In the genomic region with DNA sequence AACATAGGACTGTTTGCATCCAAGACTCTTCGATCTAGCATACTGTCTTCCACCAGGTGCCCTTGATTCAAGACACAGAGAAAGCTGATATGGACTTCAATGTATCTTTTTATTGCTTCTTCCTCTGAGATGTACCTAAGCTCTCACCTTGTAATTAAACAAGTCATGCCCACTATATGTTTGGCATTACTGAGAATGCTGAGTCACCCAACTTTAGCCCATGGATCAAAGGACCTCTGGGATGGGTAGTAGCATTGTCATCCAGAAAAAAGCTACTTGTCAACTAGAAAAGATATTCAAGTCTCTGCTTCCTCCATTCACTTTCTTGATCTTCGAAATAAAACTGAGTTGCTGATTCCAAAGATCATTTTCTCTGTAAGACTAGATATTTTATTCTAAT, we compare ENCODE assay signal across 35 cellular contexts. TPM values are rescaled to one million over a fixed set of nuclear protein-coding genes. Genes with fewer than 3 reads are reported as not detected.
"Had no signal": no experiment of that assay in that cellular context is flagged by ENCODE, and none has a peak within 500 bp of the region (broad histone marks: within the 10 kb centered on the region; RNA-seq: fewer than 3 reads in every experiment).

No MANE protein-coding gene starts in this region.

- H3K9me3 ChIP-seq: adrenal gland, ascending aorta had no signal

- H3K27me3 ChIP-seq: adrenal gland, ascending aorta, cardiac muscle cell had no signal

- DNase-seq: activated B cell treated with CpG ODN at 0.5 μM for 24 hours; activated CD4-positive, alpha-beta memory T cell treated with anti-CD3 and anti-CD28 coated beads for 36 hours; activated CD4-positive, alpha-beta T cell treated with anti-CD3 and anti-CD28 coated beads for 4 hours; activated CD4-positive, alpha-beta T cell treated with anti-CD3 and anti-CD28 coated beads, Interleukin-2, amount 10 ng/mL, durations not matched to agents 24 days and 14 days; activated CD4-positive, alpha-beta T cell treated with anti-CD3 and anti-CD28 coated beads, Interleukin-2, amount 50 U/mL, for 1 hour; activated CD4-positive, alpha-beta T cell treated with anti-CD3 and anti-CD28 coated beads, Interleukin-2, amount 50 U/mL, for 4 hours; activated CD4-positive, CD25-positive, alpha-beta regulatory T cell treated with anti-CD3 and anti-CD28 coated beads, Interleukin-2, amount 50 U/mL, for 72 hours; activated CD8-positive, alpha-beta memory T cell treated with anti-CD3 and anti-CD28 coated beads, Interleukin-2, amount 50 U/mL, for 4 hours; activated CD8-positive, alpha-beta T cell treated with anti-CD3 and anti-CD28 coated beads for 36 hours; activated effector memory CD4-positive, alpha-beta T cell treated with anti-CD3 and anti-CD28 coated beads, Interleukin-2, amount 50 U/mL, for 16 hours; activated gamma-delta T cell treated with Interleukin-2 at 50 U/mL for 16 hours; activated naive CD4-positive, alpha-beta T cell; activated naive CD4-positive, alpha-beta T cell treated with anti-CD3 and anti-CD28 coated beads for 36 hours; activated naive CD4-positive, alpha-beta T cell treated with anti-CD3 and anti-CD28 coated beads, Interleukin-2, amount 50 U/mL, for 16 hours; activated naive CD8-positive, alpha-beta T cell treated with anti-CD3 and anti-CD28 coated beads for 36 hours; activated T-cell treated with anti-CD3 and anti-CD28 coated beads for 4 hours; activated T-cell treated with anti-CD3 and anti-CD28 coated beads, Interleukin-2, amount 50 U/mL, for 1 hour; activated T-cell treated with anti-CD3 and anti-CD28 coated beads, Interleukin-2, amount 50 U/mL, for 4 hours; activated T-cell treated with anti-CD3 and anti-CD28 coated beads, Interleukin-2, amount 50 U/mL, for 72 hours; adrenal gland; amygdala; anterior cingulate cortex; caudate nucleus; cerebellar nuclear complex; T-helper 2 cell; T-helper 9 cell had no signal

- H3K36me3 ChIP-seq: adrenal gland, ascending aorta, cardiac muscle cell had no signal

- H3K27ac ChIP-seq: adrenal gland, ascending aorta, cardiac muscle cell, VCaP had no signal

- ATAC-seq: activated CD8-positive, alpha-beta T cell treated with anti-CD3 and anti-CD28 coated beads for 36 hours; activated naive CD4-positive, alpha-beta T cell treated with anti-CD3 and anti-CD28 coated beads, Interleukin-2, amount 50 U/mL, for 72 hours; activated T-cell treated with anti-CD3 and anti-CD28 coated beads, Interleukin-2, amount 50 U/mL, for 4 hours; activated T-cell treated with anti-CD3 and anti-CD28 coated beads, Interleukin-2, amount 50 U/mL, for 72 hours; activated T-helper 17 cell treated with anti-CD3 and anti-CD28 coated beads, Interleukin-2, amount 50 U/mL, for 72 hours had no signal

- H3K4me1 ChIP-seq: adrenal gland, ascending aorta had no signal

- FAIRE-seq: bronchial epithelial cell, TTC549 had no signal

- H3K4me3 ChIP-seq: adrenal gland, ascending aorta, cardiac muscle cell had no signal

RNA-seq across cellular contexts. Expression of gene CDH8, which starts 37.8 kb away (rescaled TPM):
- total RNA-seq: activated CD4-positive, alpha-beta memory T cell treated with anti-CD3 and anti-CD28 coated beads for 36 hours; activated CD8-positive, alpha-beta memory T cell treated with anti-CD3 and anti-CD28 coated beads for 36 hours; activated CD8-positive, alpha-beta T cell treated with anti-CD3 and anti-CD28 coated beads for 36 hours; activated naive CD4-positive, alpha-beta T cell treated with anti-CD3 and anti-CD28 coated beads for 36 hours; activated naive CD4-positive, alpha-beta T cell treated with anti-CD3 and anti-CD28 coated beads, Interleukin-2, amount 50 U/mL, for 72 hours; activated naive CD8-positive, alpha-beta T cell treated with anti-CD3 and anti-CD28 coated beads for 36 hours; activated T-cell treated with anti-CD3 and anti-CD28 coated beads, Interleukin-2, amount 50 U/mL, for 4 hours; activated T-cell treated with anti-CD3 and anti-CD28 coated beads, Interleukin-2, amount 50 U/mL, for 72 hours; activated T-helper 1 cell treated with anti-CD3 and anti-CD28 coated beads, Interleukin-12 subunit alpha, Interleukin-12 subunit beta, Interleukin-2, Interleukin-4 antibody, amounts not matched to agents 30 ng/mL and 10 ng/mL and 1 ng/mL, durations not matched to agents 14 hours and 24 hours and 36 hours; activated T-helper 17 cell treated with anti-CD3 and anti-CD28 coated beads, Interleukin-2, amount 50 U/mL, for 72 hours; adrenal gland; ascending aorta had no signal
